In genomic region chr19:12484011-12484370, GRCh38 we compare ENCODE assay signal across 7 cellular contexts. TPM values are rescaled to one million over a fixed set of nuclear protein-coding genes. Genes with fewer than 3 reads are reported as not detected.
DNase-seq lines count a peak whose midpoint lies in the region; ATAC-seq lines count a peak whose summit lies in the region.

No MANE protein-coding gene starts in this region.

- H3K27ac Mint-ChIP-seq in activated T-helper 1 cell treated with anti-CD3 and anti-CD28 coated beads, Interleukin-12 subunit alpha, Interleukin-12 subunit beta, Interleukin-2, Interleukin-4 antibody, amounts not matched to agents 30 ng/mL and 10 ng/mL and 1 ng/mL, durations not matched to agents 14 hours and 24 hours and 36 hours, result no peak overlapping the region
- H3K27ac Mint-ChIP-seq in immature natural killer cell, result peak overlapping the region; percentile 44 to 80 (median 76)
- peak overlapping the region; percentile 68 to 84 for H3K27ac Mint-ChIP-seq in stimulated activated naive CD8-positive, alpha-beta T cell treated with anti-CD3 and anti-CD28 coated beads, Interleukin-15, amount 100 ng/mL, for 72 hours

- DNase-seq in activated T-helper 1 cell treated with anti-CD3 and anti-CD28 coated beads, Interleukin-12 subunit alpha, Interleukin-12 subunit beta, Interleukin-2, Interleukin-4 antibody, amounts not matched to agents 30 ng/mL and 10 ng/mL and 1 ng/mL, durations not matched to agents 14 hours and 24 hours and 36 hours (ENCODE audit: low spot score), result no peak
- DNase-seq in immature natural killer cell (no peak), SW480 (ENCODE audit: low spot score) (no peak), NCI-H1092 treated with DMSO at 0.1 percent for 48 hours (lab: John Stamatoyannopoulos, UW) (no peak), GF-D8 (lab: John Stamatoyannopoulos, UW) (no peak)
- DNase-seq in stimulated activated naive CD8-positive, alpha-beta T cell treated with anti-CD3 and anti-CD28 coated beads, Interleukin-15, amount 100 ng/mL, for 72 hours, result no peak

- intact Hi-C loops in activated T-helper 1 cell treated with anti-CD3 and anti-CD28 coated beads, Interleukin-12 subunit alpha, Interleukin-12 subunit beta, Interleukin-2, Interleukin-4 antibody, amounts not matched to agents 30 ng/mL and 10 ng/mL and 1 ng/mL, durations not matched to agents 14 hours and 24 hours and 36 hours (cut with micrococcal nuclease), result loop anchor here (1.0 kb wide), 5 partner anchors 11 to 321 kb away; partner anchors contain the start of genes ZNF136, ZNF442, ZNF443 and ZNF564

- H3K9me3 Mint-ChIP-seq in activated T-helper 1 cell treated with anti-CD3 and anti-CD28 coated beads, Interleukin-12 subunit alpha, Interleukin-12 subunit beta, Interleukin-2, Interleukin-4 antibody, amounts not matched to agents 30 ng/mL and 10 ng/mL and 1 ng/mL, durations not matched to agents 14 hours and 24 hours and 36 hours, result no peaks in the 10 kb centered on the region
- no peaks in the 10 kb centered on the region for H3K9me3 Mint-ChIP-seq in immature natural killer cell
- no peaks in the 10 kb centered on the region for H3K9me3 Mint-ChIP-seq in stimulated activated naive CD8-positive, alpha-beta T cell treated with anti-CD3 and anti-CD28 coated beads, Interleukin-15, amount 100 ng/mL, for 72 hours

- peaks cover 27% of the 10 kb centered on the region for H3K4me1 Mint-ChIP-seq in activated T-helper 1 cell treated with anti-CD3 and anti-CD28 coated beads, Interleukin-12 subunit alpha, Interleukin-12 subunit beta, Interleukin-2, Interleukin-4 antibody, amounts not matched to agents 30 ng/mL and 10 ng/mL and 1 ng/mL, durations not matched to agents 14 hours and 24 hours and 36 hours (ENCODE audit: low read depth)
- peaks cover 30 to 37% of the 10 kb centered on the region in 2 donors for H3K4me1 Mint-ChIP-seq in immature natural killer cell
- H3K4me1 Mint-ChIP-seq in stimulated activated naive CD8-positive, alpha-beta T cell treated with anti-CD3 and anti-CD28 coated beads, Interleukin-15, amount 100 ng/mL, for 72 hours, result peaks cover 39% of the 10 kb centered on the region

- H3K27me3 Mint-ChIP-seq in activated T-helper 1 cell treated with anti-CD3 and anti-CD28 coated beads, Interleukin-12 subunit alpha, Interleukin-12 subunit beta, Interleukin-2, Interleukin-4 antibody, amounts not matched to agents 30 ng/mL and 10 ng/mL and 1 ng/mL, durations not matched to agents 14 hours and 24 hours and 36 hours (ENCODE audit: insufficient read depth), result no peaks in the 10 kb centered on the region
- H3K27me3 Mint-ChIP-seq in immature natural killer cell (ENCODE audit: low read depth in 3 of 3), result peaks cover 0 to 4% (median 0%) of the 10 kb centered on the region in 3 donors
- H3K27me3 Mint-ChIP-seq in stimulated activated naive CD8-positive, alpha-beta T cell treated with anti-CD3 and anti-CD28 coated beads, Interleukin-15, amount 100 ng/mL, for 72 hours, result no peaks in the 10 kb centered on the region

- no peaks in the 10 kb centered on the region for H3K36me3 Mint-ChIP-seq in activated T-helper 1 cell treated with anti-CD3 and anti-CD28 coated beads, Interleukin-12 subunit alpha, Interleukin-12 subunit beta, Interleukin-2, Interleukin-4 antibody, amounts not matched to agents 30 ng/mL and 10 ng/mL and 1 ng/mL, durations not matched to agents 14 hours and 24 hours and 36 hours (ENCODE audit: low read depth)
- H3K36me3 Mint-ChIP-seq in immature natural killer cell, result no peaks in the 10 kb centered on the region

- H3K4me3 Mint-ChIP-seq in activated T-helper 1 cell treated with anti-CD3 and anti-CD28 coated beads, Interleukin-12 subunit alpha, Interleukin-12 subunit beta, Interleukin-2, Interleukin-4 antibody, amounts not matched to agents 30 ng/mL and 10 ng/mL and 1 ng/mL, durations not matched to agents 14 hours and 24 hours and 36 hours, result peak overlapping the region; percentile 91
- H3K4me3 Mint-ChIP-seq in immature natural killer cell, result peak overlapping the region; percentile 96 to 98 (median 98)
- peak overlapping the region; percentile 95 to 98 for H3K4me3 Mint-ChIP-seq in stimulated activated naive CD8-positive, alpha-beta T cell treated with anti-CD3 and anti-CD28 coated beads, Interleukin-15, amount 100 ng/mL, for 72 hours

- ATAC-seq in HG03103 (IDR thresholded peaks at IDR 0.05; ENCODE audit: low read depth, unreplicated experiment), result peak; percentile 28
- ATAC-seq in stimulated activated naive CD8-positive, alpha-beta T cell treated with anti-CD3 and anti-CD28 coated beads, Interleukin-15, amount 100 ng/mL, for 72 hours, result no peak

RNA-seq across cellular contexts. Expression of gene ZNF709, which starts 0.6 kb away (rescaled TPM):
- 0.26 TPM in 1 of 2 replicates, not detected in the other for total RNA-seq in activated T-helper 1 cell treated with anti-CD3 and anti-CD28 coated beads, Interleukin-12 subunit alpha, Interleukin-12 subunit beta, Interleukin-2, Interleukin-4 antibody, amounts not matched to agents 30 ng/mL and 10 ng/mL and 1 ng/mL, durations not matched to agents 14 hours and 24 hours and 36 hours
- 1 to 10 TPM; 1.1 to 2.6 (median 2.3) TPM for polyA plus RNA-seq in immature natural killer cell

RNA-seq across cellular contexts. Expression of gene ZNF443, which starts 43.2 kb away (rescaled TPM):
- 3.8 TPM in 2 replicates for total RNA-seq in activated T-helper 1 cell treated with anti-CD3 and anti-CD28 coated beads, Interleukin-12 subunit alpha, Interleukin-12 subunit beta, Interleukin-2, Interleukin-4 antibody, amounts not matched to agents 30 ng/mL and 10 ng/mL and 1 ng/mL, durations not matched to agents 14 hours and 24 hours and 36 hours
- polyA plus RNA-seq in immature natural killer cell, result 1 to 10 TPM in 2 of 3 donors, not detected in 1; 1.9 to 3.0 TPM
